ENCODE assay signal across 19 cellular contexts in genomic region chr1:200378096-200378495, GRCh38.
"Had no signal": no experiment of that assay in that cellular context is flagged by ENCODE, and none has a peak within 500 bp of the region (broad histone marks: within the 10 kb centered on the region; RNA-seq: fewer than 3 reads in every experiment).

No MANE protein-coding gene starts in this region.

- H3K4me3 ChIP-seq: adrenal gland, colonic mucosa, tibial artery had no signal

- H3K27me3 Mint-ChIP-seq: activated CD4-positive, alpha-beta memory T cell treated with anti-CD3 and anti-CD28 coated beads for 36 hours; activated CD4-positive, alpha-beta T cell treated with anti-CD3 and anti-CD28 coated beads for 36 hours; activated CD8-positive, alpha-beta memory T cell treated with anti-CD3 and anti-CD28 coated beads, Interleukin-2, amount 10 ng/mL, durations not matched to agents 7 days and 5 days; natural killer cell treated with Interleukin-12 subunit alpha and Interleukin-12 subunit beta and Interleukin-15 and Interleukin-18, amount 100 ng/mL, for 72 hours; stimulated activated naive B cell treated with anti-CD40 and anti-IgM and Interleukin-4, amounts not matched to agents 10 μg/mL and 1 μg/mL and 100 μg/mL, for 72 hours had no signal

- H3K9me3 Mint-ChIP-seq: activated CD4-positive, alpha-beta memory T cell treated with anti-CD3 and anti-CD28 coated beads for 36 hours had no signal

- DNase-seq: activated CD4-positive, alpha-beta memory T cell treated with anti-CD3 and anti-CD28 coated beads for 36 hours; activated CD4-positive, alpha-beta T cell treated with anti-CD3 and anti-CD28 coated beads for 36 hours; activated CD8-positive, alpha-beta memory T cell treated with anti-CD3 and anti-CD28 coated beads, Interleukin-2, amount 10 ng/mL, durations not matched to agents 7 days and 5 days; activated naive CD4-positive, alpha-beta T cell treated with anti-CD3 and anti-CD28 coated beads, Interleukin-2, amount 50 U/mL, for 16 hours; activated T-cell treated with anti-CD3 and anti-CD28 coated beads, Interleukin-2, amount 50 U/mL, for 1 hour; adrenal gland; caudate nucleus; colonic mucosa; effector CD8-positive, alpha-beta T cell; foreskin melanocyte; posterior cingulate gyrus; retina; stimulated activated CD4-positive, alpha-beta T cell treated with anti-CD3 and anti-CD28 coated beads, Interleukin-2, amount 100 ng/mL, for 48 hours; stimulated activated naive B cell treated with anti-CD40 and anti-IgM and Interleukin-4, amounts not matched to agents 10 μg/mL and 1 μg/mL and 100 μg/mL, for 72 hours; T1000; tibial artery; WERI-Rb-1 had no signal

- H3K4me3 Mint-ChIP-seq: activated CD4-positive, alpha-beta memory T cell treated with anti-CD3 and anti-CD28 coated beads for 36 hours; activated CD4-positive, alpha-beta T cell treated with anti-CD3 and anti-CD28 coated beads for 36 hours; activated CD8-positive, alpha-beta memory T cell treated with anti-CD3 and anti-CD28 coated beads, Interleukin-2, amount 10 ng/mL, durations not matched to agents 7 days and 5 days; natural killer cell treated with Interleukin-12 subunit alpha and Interleukin-12 subunit beta and Interleukin-15 and Interleukin-18, amount 100 ng/mL, for 72 hours had no signal

- H3K9me3 ChIP-seq: adrenal gland, colonic mucosa, tibial artery had no signal

- H3K27ac Mint-ChIP-seq: activated CD4-positive, alpha-beta memory T cell treated with anti-CD3 and anti-CD28 coated beads for 36 hours; activated CD4-positive, alpha-beta T cell treated with anti-CD3 and anti-CD28 coated beads for 36 hours; activated CD8-positive, alpha-beta memory T cell treated with anti-CD3 and anti-CD28 coated beads, Interleukin-2, amount 10 ng/mL, durations not matched to agents 7 days and 5 days; stimulated activated naive B cell treated with anti-CD40 and anti-IgM and Interleukin-4, amounts not matched to agents 10 μg/mL and 1 μg/mL and 100 μg/mL, for 72 hours had no signal

- FAIRE-seq: urothelium cell line had no signal

- ATAC-seq: activated CD4-positive, alpha-beta T cell treated with anti-CD3 and anti-CD28 coated beads for 36 hours; activated CD8-positive, alpha-beta memory T cell treated with anti-CD3 and anti-CD28 coated beads, Interleukin-2, amount 10 ng/mL, durations not matched to agents 7 days and 5 days had no signal

- H3K36me3 Mint-ChIP-seq: activated CD4-positive, alpha-beta memory T cell treated with anti-CD3 and anti-CD28 coated beads for 36 hours; activated CD8-positive, alpha-beta memory T cell treated with anti-CD3 and anti-CD28 coated beads, Interleukin-2, amount 10 ng/mL, durations not matched to agents 7 days and 5 days; natural killer cell treated with Interleukin-12 subunit alpha and Interleukin-12 subunit beta and Interleukin-15 and Interleukin-18, amount 100 ng/mL, for 72 hours had no signal

- H3K27ac ChIP-seq: adrenal gland, colonic mucosa, tibial artery, WERI-Rb-1 had no signal

- H3K36me3 ChIP-seq: adrenal gland, colonic mucosa, tibial artery, WERI-Rb-1 had no signal

- H3K4me1 ChIP-seq: colonic mucosa had no signal

- H3K27me3 ChIP-seq: adrenal gland, colonic mucosa, tibial artery had no signal
